8 cellular contexts compared by ENCODE assay signal in genomic region chr3:150286390-150287147, GRCh38.
DNase-seq lines count a peak whose midpoint lies in the region; ATAC-seq and TF ChIP-seq lines count a peak whose summit lies in the region.
"Had no signal": no experiment of that assay in that cellular context is flagged by ENCODE, and none has a peak within 500 bp of the region (broad histone marks: within the 10 kb centered on the region; RNA-seq: fewer than 3 reads in every experiment).

No MANE protein-coding gene starts in this region.

- no peaks in the 10 kb centered on the region for H4K20me1 ChIP-seq in OCI-LY1 (ENCODE audit: insufficient read depth, low read length)

- no peaks in the 10 kb centered on the region for H3K27me3 Mint-ChIP-seq in mesothelial cell of epicardium (ENCODE audit: low read depth)

- H3K4me2 ChIP-seq in OCI-LY1 (ENCODE audit: low read length), result no peak overlapping the region

- no peaks in the 10 kb centered on the region for H3F3A ChIP-seq in OCI-LY1 (ENCODE audit: insufficient read depth, low read length)

- no peak overlapping the region for H3K4me3 Mint-ChIP-seq in mesothelial cell of epicardium
- H3K4me3 Mint-ChIP-seq: activated naive CD4-positive, alpha-beta T cell treated with anti-CD3 and anti-CD28 coated beads, Interleukin-2, amount 50 U/mL, for 24 hours had no signal

- DNase-seq in EL (peak; percentile 33), HL-60 (ENCODE audit: low read depth in 1 of 2, low spot score in 1 of 2) (peak; percentile 2 to 6), choroid plexus epithelial cell (ENCODE audit: low read depth) (peak; percentile 79), mesothelial cell of epicardium (ENCODE audit: low spot score in 2 of 2, unreplicated experiment in 2 of 2) (no peak)
- DNase-seq in activated CD4-positive, CD25-positive, alpha-beta regulatory T cell (lab: John Stamatoyannopoulos, UW), result no peak

- no peak overlapping the region for H3K9ac ChIP-seq in OCI-LY1 (ENCODE audit: low read length)

- no peaks in the 10 kb centered on the region for H3K4me1 ChIP-seq in OCI-LY1 (ENCODE audit: insufficient read depth, low read length, severe bottlenecking)

- H3K9me2 ChIP-seq in OCI-LY1 (ENCODE audit: low read depth, low read length), result no peaks in the 10 kb centered on the region

- TF ChIP-seq CTCF in HL-60 (IDR thresholded peaks at IDR 0.05; ENCODE audit: insufficient read depth, low read length), result peak; percentile 11
- TF ChIP-seq CTCF in OCI-LY1 (IDR thresholded peaks at IDR 0.05; ENCODE audit: low read length), result peak; percentile 81
- peak; percentile 72 for TF ChIP-seq CTCF in choroid plexus epithelial cell (conservative IDR thresholded peaks at IDR 0.05; ENCODE audit: low read depth, low read length)
- TF ChIP-seq CTCF in mesothelial cell of epicardium (IDR thresholded peaks at IDR 0.05; ENCODE audit: unreplicated experiment), result peak; percentile 50

- peak overlapping the region; percentile 58 for H3K27ac Mint-ChIP-seq in mesothelial cell of epicardium
- H3K27ac Mint-ChIP-seq: activated naive CD4-positive, alpha-beta T cell treated with anti-CD3 and anti-CD28 coated beads, Interleukin-2, amount 50 U/mL, for 24 hours had no signal

- peaks cover 3% of the 10 kb centered on the region for H3K27me3 ChIP-seq in HL-60 (ENCODE audit: insufficient read depth, poor library complexity, severe bottlenecking)
- H3K27me3 ChIP-seq in OCI-LY1 (ENCODE audit: insufficient read depth, low read length), result no peaks in the 10 kb centered on the region; the same call in 1 of the 2 replicates

- peaks cover 26% of the 10 kb centered on the region for H3K9me3 Mint-ChIP-seq in mesothelial cell of epicardium
- H3K9me3 Mint-ChIP-seq: activated naive CD4-positive, alpha-beta T cell treated with anti-CD3 and anti-CD28 coated beads, Interleukin-2, amount 50 U/mL, for 24 hours had no signal

- no peaks in the 10 kb centered on the region for H3K36me3 ChIP-seq in OCI-LY1 (ENCODE audit: insufficient read depth, low read length)

- 0 out of 2 replicates have a peak, but pooled peaks cover 3% of the 10 kb centered on the region for H3K9me3 ChIP-seq in OCI-LY1 (ENCODE audit: low read length)

- H3K27ac ChIP-seq in HL-60 (replicated peaks), result no peak overlapping the region
- H3K27ac ChIP-seq in OCI-LY1 (ENCODE audit: low read depth, low read length, poor library complexity, severe bottlenecking), result no peak overlapping the region

- no peak overlapping the region for H2AFZ ChIP-seq in OCI-LY1 (ENCODE audit: low read length)

- H3K36me3 Mint-ChIP-seq in mesothelial cell of epicardium, result peaks cover 10% of the 10 kb centered on the region
- H3K36me3 Mint-ChIP-seq: activated naive CD4-positive, alpha-beta T cell treated with anti-CD3 and anti-CD28 coated beads, Interleukin-2, amount 50 U/mL, for 24 hours had no signal

- no peaks in the 10 kb centered on the region for H3K79me2 ChIP-seq in OCI-LY1 (ENCODE audit: insufficient read depth, low read length)

- H3K4me3 ChIP-seq in HL-60 (replicated peaks; ENCODE audit: insufficient read depth, low read length) (no peak overlapping the region), OCI-LY1 (ENCODE audit: low read depth, low read length, poor library complexity, severe bottlenecking) (no peak overlapping the region), choroid plexus epithelial cell (ENCODE audit: low read depth, low read length) (no peak overlapping the region)

- peaks cover 7% of the 10 kb centered on the region for H3K4me1 Mint-ChIP-seq in mesothelial cell of epicardium
- H3K4me1 Mint-ChIP-seq: activated naive CD4-positive, alpha-beta T cell treated with anti-CD3 and anti-CD28 coated beads, Interleukin-2, amount 50 U/mL, for 24 hours had no signal

- peak; percentile 86 for ATAC-seq in GM19438 (IDR thresholded peaks at IDR 0.05; ENCODE audit: low read depth, unreplicated experiment)

Comparison
In these comparisons a context has a peak if more than half of its experiments do, and no peak if none do; other contexts are left out.
1. DNase-seq: peak in EL (single experiment), HL-60 (2 of 2) and choroid plexus epithelial cell (single experiment); none in mesothelial cell of epicardium (0 of 2) and activated CD4-positive, CD25-positive, alpha-beta regulatory T cell (0 of 4).
2. CTCF ChIP-seq: peak in every context shown above with its lines; median percentile 81 in OCI-LY1; 72 in choroid plexus epithelial cell; 50 in mesothelial cell of epicardium; 11 in HL-60.